ENCODE assay signal across 24 cellular contexts in the genomic region with DNA sequence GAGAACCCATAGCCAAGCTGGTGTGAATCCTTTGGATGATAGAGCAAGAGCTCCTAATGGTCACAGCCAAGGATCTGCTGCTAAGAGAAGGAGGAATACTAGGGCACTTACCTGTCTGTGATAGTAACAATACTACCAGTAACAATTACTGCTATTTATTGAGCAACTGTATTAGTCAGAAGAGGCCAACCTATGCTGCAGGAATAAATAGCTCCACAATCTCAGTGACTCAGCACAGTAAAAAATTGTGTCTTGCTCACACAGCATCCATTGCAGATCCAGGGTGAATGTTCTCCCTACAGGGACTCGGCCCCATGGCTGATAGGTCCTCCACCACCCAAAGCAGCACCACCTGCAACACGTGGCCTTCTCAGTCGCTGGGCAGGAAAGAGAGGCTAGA.
DNase-seq lines count a peak whose midpoint lies in the region; ATAC-seq, FAIRE-seq and TF ChIP-seq lines count a peak whose summit lies in the region.
"Had no signal": no experiment of that assay in that cellular context is flagged by ENCODE, and none has a peak within 500 bp of the region (broad histone marks: within the 10 kb centered on the region; RNA-seq: fewer than 3 reads in every experiment).

No MANE protein-coding gene starts in this region.

- H4K20me1 ChIP-seq in HepG2 (ENCODE audit: insufficient read depth, low read length): no peaks in the 10 kb centered on the region
- H4K20me1 ChIP-seq: BLaER1 had no signal

- no peak overlapping the region for H3K4ac ChIP-seq in neuronal stem cell (ENCODE audit: low read length)

- H3K9me3 ChIP-seq in HepG2 (ENCODE audit: low read length): no peaks in the 10 kb centered on the region
- H3K9me3 ChIP-seq in right lobe of liver: no peaks in the 10 kb centered on the region
- H3K9me3 ChIP-seq in neuronal stem cell (replicated peaks in 1 of 2; ENCODE audit: control insufficient read depth in 2 of 2, insufficient read depth in 1 of 2, low read depth in 1 of 2, low read length in 2 of 2): no peaks in the 10 kb centered on the region
- H3K9me3 ChIP-seq in suprapubic skin: no peaks in the 10 kb centered on the region
- H3K9me3 ChIP-seq: BLaER1, SJSA1 had no signal

- POLR2A ChIA-PET in HepG2 (lab: Yijun Ruan, JAX): no interaction called here

- H3K27me3 ChIP-seq in HepG2 (ENCODE audit: control insufficient read depth in 1 of 2, insufficient read depth in 2 of 2, low read length in 2 of 2) (peaks cover 0 to 5% of the 10 kb centered on the region in 2 experiments; a peak in 2 of 5 replicates), right lobe of liver (no peaks in the 10 kb centered on the region), neuronal stem cell (ENCODE audit: control insufficient read depth in 3 of 3, insufficient read depth in 3 of 3, low read depth in 1 of 3, low read length in 3 of 3) (peaks cover 0 to 4% (median 0%) of the 10 kb centered on the region in 3 experiments), suprapubic skin (no peaks in the 10 kb centered on the region)
- H3K27me3 ChIP-seq: BLaER1, SJSA1 had no signal

- CTCF ChIA-PET in HepG2 (lab: Yijun Ruan, JAX; ENCODE audit: low intra/inter-chr PET ratio, low total read pairs): no interaction called here

- no peak overlapping the region for H2AFZ ChIP-seq in HepG2 (ENCODE audit: low read length)
- no peak overlapping the region for H2AFZ ChIP-seq in neuronal stem cell (ENCODE audit: low read length)
- H2AFZ ChIP-seq: GM23338 had no signal

- H3K36me3 ChIP-seq in HepG2 (replicated peaks in 1 of 2; ENCODE audit: control insufficient read depth in 1 of 2, insufficient read depth in 2 of 2, low read length in 2 of 2) (no peaks in the 10 kb centered on the region), right lobe of liver (no peaks in the 10 kb centered on the region), neuronal stem cell (replicated peaks in 1 of 2; ENCODE audit: control insufficient read depth in 2 of 2, insufficient read depth in 2 of 2, low read length in 2 of 2) (no peaks in the 10 kb centered on the region), suprapubic skin (no peaks in the 10 kb centered on the region)
- H3K36me3 ChIP-seq: BLaER1, SJSA1 had no signal

- TF ChIP-seq POLR2A in HepG2 (IDR thresholded peaks at IDR 0.05; ENCODE audit: insufficient read depth in 1 of 2, low read depth in 2 of 2, low read length in 2 of 2) (no peak), right lobe of liver (IDR thresholded peaks at IDR 0.05) (no peak), suprapubic skin (IDR thresholded peaks at IDR 0.05) (no peak)

- in situ Hi-C loops in HepG2 (cut with HindIII; ENCODE audit: extremely low pct_ligation_motif_present, low pct_unique_long_range_greater_than_20kb): no loop called here

- no peak overlapping the region for H3K14ac ChIP-seq in neuronal stem cell (ENCODE audit: low read length)

- H3K27ac ChIP-seq in HepG2 (ENCODE audit: extremely low read length, insufficient read depth, low read length) (no peak overlapping the region), right lobe of liver (no peak overlapping the region), neuronal stem cell (replicated peaks; ENCODE audit: low read length) (no peak overlapping the region), suprapubic skin (no peak overlapping the region)
- H3K27ac ChIP-seq: BLaER1, SJSA1 had no signal

- intact Hi-C loops in HepG2 (cut with micrococcal nuclease; ENCODE audit: unreplicated experiment) (no loop called here), right lobe of liver (cut with DNase I) (no loop called here), left colon (cut with DNase I, micrococcal nuclease) (no loop called here)

- FAIRE-seq in HepG2 (lab: Jason Lieb, UNC): no peak
- FAIRE-seq: A204.1, HTR-8/SVneo had no signal

- H3K79me2 ChIP-seq in HepG2 (ENCODE audit: insufficient read depth, low read length): no peaks in the 10 kb centered on the region

- 0% methylated on average over 2 of the region's 3 CpGs for WGBS in HepG2 (ENCODE audit: low lambda C conversion rate)
- WGBS in right lobe of liver (ENCODE audit: insufficient coverage, low coverage, low lambda C conversion rate, missing lambda C conversion rate): 56% methylated on average over 3 of the region's 3 CpGs
- no CpG with 5 or more reads among the region's 3 CpGs for WGBS in neuronal stem cell (ENCODE audit: extremely low coverage in 2 of 2, insufficient read length in 2 of 2, insufficient replicate concordance in 1 of 2), 2 donors
- 85% methylated on average over 2 of the region's 3 CpGs for WGBS in suprapubic skin

- H4K91ac ChIP-seq in neuronal stem cell (ENCODE audit: low read depth, low read length, poor library complexity): no peak overlapping the region

- H3K23ac ChIP-seq in neuronal stem cell (ENCODE audit: low read depth, low read length, poor library complexity): no peak overlapping the region

- TF ChIP-seq EP300 in HepG2 (IDR thresholded peaks at IDR 0.05; ENCODE audit: low read depth in 2 of 2, low read length in 2 of 2): no peak
- no peak for TF ChIP-seq EP300 in HepG2 (CRISPR knock-in tag; IDR thresholded peaks at IDR 0.05; ENCODE audit: borderline replicate concordance)
- no peak for TF ChIP-seq EP300 in suprapubic skin (IDR thresholded peaks at IDR 0.05)

- no peak overlapping the region for H2AK5ac ChIP-seq in neuronal stem cell (ENCODE audit: low read depth, low read length)

- no peak overlapping the region for H4K8ac ChIP-seq in neuronal stem cell (ENCODE audit: low read depth, low read length)

- H3K79me1 ChIP-seq in neuronal stem cell (ENCODE audit: low read depth, low read length): no peaks in the 10 kb centered on the region

- DNase-seq in HepG2 (ENCODE audit: low spot score) (no peak), right lobe of liver (no peak), amniotic epithelial cell (ENCODE audit: low read depth) (peak; percentile 25), fibroblast of mammary gland (ENCODE audit: low read depth) (peak; percentile 32), neuronal stem cell (ENCODE audit: low spot score) (no peak), suprapubic skin (ENCODE audit: low spot score in 2 of 2) (no peak), left colon (no peak), NCI-H1105 treated with DMSO at 0.1 percent for 48 hours (lab: John Stamatoyannopoulos, UW) (no peak)
- DNase-seq: CD4-positive, CD25-positive, alpha-beta regulatory T cell; DMS153; DND-41; H9; NCI-H2029; NCI-H446 treated with DMSO at 0.1 percent for 48 hours; NCI-H526; NCI-H82; NK-92 treated with Interleukin-12 subunit alpha and Interleukin-12 subunit beta, amount 100 ng/mL, for 24 hours; Right ventricle myocardium superior; RPMI8226 had no signal

- BruUV-seq in HepG2 (replicated peaks; lab: Mats Ljungman, UMichigan): no TSS peak

- H2BK15ac ChIP-seq in neuronal stem cell (ENCODE audit: low read length): peak overlapping the region; percentile 12

- H2BK5ac ChIP-seq in neuronal stem cell (ENCODE audit: low read length): no peak overlapping the region

- no peak for ATAC-seq in HepG2
- ATAC-seq in right lobe of liver: no peak
- no peak for ATAC-seq in left colon
- ATAC-seq: GM23338 had no signal

- H3K4me2 ChIP-seq in HepG2 (ENCODE audit: low read depth, low read length) (no peak overlapping the region), neuronal stem cell (ENCODE audit: insufficient read depth, low read length, poor library complexity, severe bottlenecking) (no peak overlapping the region)
- H3K4me2 ChIP-seq: BLaER1, GM23338 had no signal

- H2BK12ac ChIP-seq in neuronal stem cell (ENCODE audit: low read length): no peak overlapping the region

- H3K4me3 ChIP-seq in HepG2 (replicated peaks in 1 of 3; ENCODE audit: insufficient read depth in 1 of 3, low read depth in 2 of 3, low read length in 3 of 3): no peak overlapping the region
- no peak overlapping the region for H3K4me3 ChIP-seq in right lobe of liver
- H3K4me3 ChIP-seq in fibroblast of mammary gland (ENCODE audit: control insufficient read depth, low read depth, low read length): no peak overlapping the region
- H3K4me3 ChIP-seq in neuronal stem cell (ENCODE audit: low read length in 2 of 2): no peak overlapping the region
- no peak overlapping the region for H3K4me3 ChIP-seq in suprapubic skin
- H3K4me3 ChIP-seq: BLaER1, GM23338, SJSA1 had no signal

- H2BK120ac ChIP-seq in neuronal stem cell (ENCODE audit: low read depth, low read length): no peak overlapping the region

- H3K9ac ChIP-seq in HepG2 (ENCODE audit: insufficient read depth, low read depth, low read length) (no peak overlapping the region), neuronal stem cell (ENCODE audit: low read depth, low read length, poor library complexity) (no peak overlapping the region)
- H3K9ac ChIP-seq: BLaER1 had no signal

- H3K4me1 ChIP-seq in HepG2 (ENCODE audit: insufficient read depth, low read length) (peaks cover 9% of the 10 kb centered on the region), right lobe of liver (peaks cover 0 to 30% (median 12%) of the 10 kb centered on the region in 4 donors), neuronal stem cell (ENCODE audit: control insufficient read depth in 2 of 2, insufficient read depth in 1 of 2, low read depth in 1 of 2, low read length in 2 of 2) (peaks cover 0 to 3% of the 10 kb centered on the region in 2 donors), suprapubic skin (peaks cover 11% of the 10 kb centered on the region)
- H3K4me1 ChIP-seq: BLaER1 had no signal

- TF ChIP-seq CTCF in HepG2 (CRISPR knock-in tag; IDR thresholded peaks at IDR 0.05) (no peak), right lobe of liver (IDR thresholded peaks at IDR 0.05) (no peak), fibroblast of mammary gland (conservative IDR thresholded peaks at IDR 0.05; ENCODE audit: control insufficient read depth, insufficient read depth, low read depth, low read length) (no peak), suprapubic skin (IDR thresholded peaks at IDR 0.05) (no peak)

- no peak overlapping the region for H3K18ac ChIP-seq in neuronal stem cell (ENCODE audit: low read length)

- TF ChIP-seq RAD21 in HepG2 (CRISPR knock-in tag; IDR thresholded peaks at IDR 0.05): no peak

TF ChIP-seq in HepG2, 621 proteins besides CTCF, POLR2A, EP300 and RAD21:
- TF ChIP-seq, protein P1, sequence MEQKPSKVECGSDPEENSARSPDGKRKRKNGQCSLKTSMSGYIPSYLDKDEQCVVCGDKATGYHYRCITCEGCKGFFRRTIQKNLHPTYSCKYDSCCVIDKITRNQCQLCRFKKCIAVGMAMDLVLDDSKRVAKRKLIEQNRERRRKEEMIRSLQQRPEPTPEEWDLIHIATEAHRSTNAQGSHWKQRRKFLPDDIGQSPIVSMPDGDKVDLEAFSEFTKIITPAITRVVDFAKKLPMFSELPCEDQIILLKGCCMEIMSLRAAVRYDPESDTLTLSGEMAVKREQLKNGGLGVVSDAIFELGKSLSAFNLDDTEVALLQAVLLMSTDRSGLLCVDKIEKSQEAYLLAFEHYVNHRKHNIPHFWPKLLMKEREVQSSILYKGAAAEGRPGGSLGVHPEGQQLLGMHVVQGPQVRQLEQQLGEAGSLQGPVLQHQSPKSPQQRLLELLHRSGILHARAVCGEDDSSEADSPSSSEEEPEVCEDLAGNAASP (CRISPR knock-in tag; IDR thresholded peaks at IDR 0.05; ENCODE audit: borderline replicate concordance): no peak
- TF ChIP-seq PHB2 (IDR thresholded peaks at IDR 0.05; ENCODE audit: partially characterized antibody) (no peak), ZNF12 (CRISPR knock-in tag; IDR thresholded peaks at IDR 0.05) (peak; percentile 90), ZNF446 (CRISPR knock-in tag; IDR thresholded peaks at IDR 0.05) (no peak), ZBTB7A (CRISPR knock-in tag; IDR thresholded peaks at IDR 0.05) (no peak)

Comparison
In these comparisons a context has a peak if more than half of its experiments do, and no peak if none do; other contexts are left out.
1. DNase-seq: peak in amniotic epithelial cell (single experiment) and fibroblast of mammary gland (single experiment); none in HepG2 (single experiment), right lobe of liver (0 of 3), neuronal stem cell (single experiment), suprapubic skin (0 of 2), left colon (0 of 2) and NCI-H1105 treated with DMSO at 0.1 percent for 48 hours (single experiment).